In genomic region chr6:139648430-139649000, GRCh38 we compare ENCODE assay signal across 1 cellular context.
TF ChIP-seq lines count a peak whose summit lies in the region.

No MANE protein-coding gene starts in this region.

TF ChIP-seq in K562, 482 proteins besides CTCF, POLR2A, EP300 and RAD21 (continued from another document):
- TF ChIP-seq NFE2L1 (tag; IDR thresholded peaks at IDR 0.05; ENCODE audit: borderline replicate concordance, low read depth) (no peak), TRIM24 (IDR thresholded peaks at IDR 0.05) (peak; percentile 88 to 93), NCOA1 (IDR thresholded peaks at IDR 0.05; ENCODE audit: low read depth) (peak; percentile 83; the same call in 1 of the 2 replicates), JUN (IDR thresholded peaks at IDR 0.05; ENCODE audit: borderline replicate concordance, low read depth, low read length) (peak; percentile 63; the same call in 1 of the 2 replicates), JUN (CRISPR knock-in tag; IDR thresholded peaks at IDR 0.05; ENCODE audit: borderline replicate concordance) (no peak), NR2F6 (CRISPR knock-in tag; IDR thresholded peaks at IDR 0.05) (no peak), SIX5 (IDR thresholded peaks at IDR 0.05; ENCODE audit: borderline replicate concordance in 1 of 2, insufficient read depth in 1 of 2, low read depth in 1 of 2, low read length in 2 of 2) (no peak), RBM39 (optimal IDR thresholded peaks at IDR 0.05; ENCODE audit: low read depth, low read length) (no peak), ZNF561 (CRISPR knock-in tag; conservative IDR thresholded peaks at IDR 0.05) (no peak), KAT2B (IDR thresholded peaks at IDR 0.05; ENCODE audit: low read depth, low read length) (no peak), SREBF1 (IDR thresholded peaks at IDR 0.05; ENCODE audit: borderline replicate concordance, low read depth, low read length) (no peak), ZNF696 (CRISPR knock-in tag; conservative IDR thresholded peaks at IDR 0.05) (no peak), ZBTB2 (IDR thresholded peaks at IDR 0.05) (peak; percentile 92), ZNF274 (IDR thresholded peaks at IDR 0.05; ENCODE audit: borderline replicate concordance, low read depth, low read length) (no peak), E2F3 (CRISPR knock-in tag; IDR thresholded peaks at IDR 0.05) (no peak), ZNF347 (CRISPR knock-in tag; IDR thresholded peaks at IDR 0.05; ENCODE audit: low read depth) (no peak), TRIM28 (IDR thresholded peaks at IDR 0.05) (no peak; the same call in 1 of the 2 replicates), NBN (IDR thresholded peaks at IDR 0.05; ENCODE audit: low read depth) (peak; percentile 64; the same call in 1 of the 2 replicates), ZFP1 (CRISPR knock-in tag; IDR thresholded peaks at IDR 0.05) (no peak), ZNF707 (CRISPR knock-in tag; conservative IDR thresholded peaks at IDR 0.05) (no peak), CTBP1 (IDR thresholded peaks at IDR 0.05; ENCODE audit: borderline replicate concordance) (peak; percentile 85; the same call in 1 of the 2 replicates), CSDE1 (IDR thresholded peaks at IDR 0.05) (no peak), HNRNPLL (IDR thresholded peaks at IDR 0.05; ENCODE audit: low read depth, low read length, poor library complexity, severe bottlenecking) (no peak), ZNF124 (CRISPR knock-in tag; IDR thresholded peaks at IDR 0.05) (no peak), RNF2 (IDR thresholded peaks at IDR 0.05) (peak; percentile 98), HMG20A (CRISPR knock-in tag; conservative IDR thresholded peaks at IDR 0.05) (no peak), GMEB1 (CRISPR knock-in tag; IDR thresholded peaks at IDR 0.05) (0 out of 2 replicates have a peak, but pooled peaks have one; percentile 11), MYBL2 (IDR thresholded peaks at IDR 0.05; ENCODE audit: low read depth) (peak; percentile 43; the same call in 1 of the 2 replicates), MYBL2 (CRISPR knock-in tag; IDR thresholded peaks at IDR 0.05; ENCODE audit: borderline replicate concordance) (no peak), ZNF24 (IDR thresholded peaks at IDR 0.05) (peak; percentile 44; the same call in 1 of the 2 replicates), HMGXB4 (CRISPR knock-in tag; IDR thresholded peaks at IDR 0.05) (no peak), ZNF778 (CRISPR knock-in tag; IDR thresholded peaks at IDR 0.05) (no peak)
- TF ChIP-seq, protein P1, sequence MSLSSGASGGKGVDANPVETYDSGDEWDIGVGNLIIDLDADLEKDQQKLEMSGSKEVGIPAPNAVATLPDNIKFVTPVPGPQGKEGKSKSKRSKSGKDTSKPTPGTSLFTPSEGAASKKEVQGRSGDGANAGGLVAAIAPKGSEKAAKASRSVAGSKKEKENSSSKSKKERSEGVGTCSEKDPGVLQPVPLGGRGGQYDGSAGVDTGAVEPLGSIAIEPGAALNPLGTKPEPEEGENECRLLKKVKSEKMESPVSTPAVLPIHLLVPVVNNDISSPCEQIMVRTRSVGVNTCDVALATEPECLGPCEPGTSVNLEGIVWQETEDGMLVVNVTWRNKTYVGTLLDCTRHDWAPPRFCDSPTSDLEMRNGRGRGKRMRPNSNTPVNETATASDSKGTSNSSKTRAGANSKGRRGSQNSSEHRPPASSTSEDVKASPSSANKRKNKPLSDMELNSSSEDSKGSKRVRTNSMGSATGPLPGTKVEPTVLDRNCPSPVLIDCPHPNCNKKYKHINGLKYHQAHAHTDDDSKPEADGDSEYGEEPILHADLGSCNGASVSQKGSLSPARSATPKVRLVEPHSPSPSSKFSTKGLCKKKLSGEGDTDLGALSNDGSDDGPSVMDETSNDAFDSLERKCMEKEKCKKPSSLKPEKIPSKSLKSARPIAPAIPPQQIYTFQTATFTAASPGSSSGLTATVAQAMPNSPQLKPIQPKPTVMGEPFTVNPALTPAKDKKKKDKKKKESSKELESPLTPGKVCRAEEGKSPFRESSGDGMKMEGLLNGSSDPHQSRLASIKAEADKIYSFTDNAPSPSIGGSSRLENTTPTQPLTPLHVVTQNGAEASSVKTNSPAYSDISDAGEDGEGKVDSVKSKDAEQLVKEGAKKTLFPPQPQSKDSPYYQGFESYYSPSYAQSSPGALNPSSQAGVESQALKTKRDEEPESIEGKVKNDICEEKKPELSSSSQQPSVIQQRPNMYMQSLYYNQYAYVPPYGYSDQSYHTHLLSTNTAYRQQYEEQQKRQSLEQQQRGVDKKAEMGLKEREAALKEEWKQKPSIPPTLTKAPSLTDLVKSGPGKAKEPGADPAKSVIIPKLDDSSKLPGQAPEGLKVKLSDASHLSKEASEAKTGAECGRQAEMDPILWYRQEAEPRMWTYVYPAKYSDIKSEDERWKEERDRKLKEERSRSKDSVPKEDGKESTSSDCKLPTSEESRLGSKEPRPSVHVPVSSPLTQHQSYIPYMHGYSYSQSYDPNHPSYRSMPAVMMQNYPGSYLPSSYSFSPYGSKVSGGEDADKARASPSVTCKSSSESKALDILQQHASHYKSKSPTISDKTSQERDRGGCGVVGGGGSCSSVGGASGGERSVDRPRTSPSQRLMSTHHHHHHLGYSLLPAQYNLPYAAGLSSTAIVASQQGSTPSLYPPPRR (CRISPR knock-in tag; IDR thresholded peaks at IDR 0.05; ENCODE audit: borderline replicate concordance) = no peak
- TF ChIP-seq, protein P2, sequence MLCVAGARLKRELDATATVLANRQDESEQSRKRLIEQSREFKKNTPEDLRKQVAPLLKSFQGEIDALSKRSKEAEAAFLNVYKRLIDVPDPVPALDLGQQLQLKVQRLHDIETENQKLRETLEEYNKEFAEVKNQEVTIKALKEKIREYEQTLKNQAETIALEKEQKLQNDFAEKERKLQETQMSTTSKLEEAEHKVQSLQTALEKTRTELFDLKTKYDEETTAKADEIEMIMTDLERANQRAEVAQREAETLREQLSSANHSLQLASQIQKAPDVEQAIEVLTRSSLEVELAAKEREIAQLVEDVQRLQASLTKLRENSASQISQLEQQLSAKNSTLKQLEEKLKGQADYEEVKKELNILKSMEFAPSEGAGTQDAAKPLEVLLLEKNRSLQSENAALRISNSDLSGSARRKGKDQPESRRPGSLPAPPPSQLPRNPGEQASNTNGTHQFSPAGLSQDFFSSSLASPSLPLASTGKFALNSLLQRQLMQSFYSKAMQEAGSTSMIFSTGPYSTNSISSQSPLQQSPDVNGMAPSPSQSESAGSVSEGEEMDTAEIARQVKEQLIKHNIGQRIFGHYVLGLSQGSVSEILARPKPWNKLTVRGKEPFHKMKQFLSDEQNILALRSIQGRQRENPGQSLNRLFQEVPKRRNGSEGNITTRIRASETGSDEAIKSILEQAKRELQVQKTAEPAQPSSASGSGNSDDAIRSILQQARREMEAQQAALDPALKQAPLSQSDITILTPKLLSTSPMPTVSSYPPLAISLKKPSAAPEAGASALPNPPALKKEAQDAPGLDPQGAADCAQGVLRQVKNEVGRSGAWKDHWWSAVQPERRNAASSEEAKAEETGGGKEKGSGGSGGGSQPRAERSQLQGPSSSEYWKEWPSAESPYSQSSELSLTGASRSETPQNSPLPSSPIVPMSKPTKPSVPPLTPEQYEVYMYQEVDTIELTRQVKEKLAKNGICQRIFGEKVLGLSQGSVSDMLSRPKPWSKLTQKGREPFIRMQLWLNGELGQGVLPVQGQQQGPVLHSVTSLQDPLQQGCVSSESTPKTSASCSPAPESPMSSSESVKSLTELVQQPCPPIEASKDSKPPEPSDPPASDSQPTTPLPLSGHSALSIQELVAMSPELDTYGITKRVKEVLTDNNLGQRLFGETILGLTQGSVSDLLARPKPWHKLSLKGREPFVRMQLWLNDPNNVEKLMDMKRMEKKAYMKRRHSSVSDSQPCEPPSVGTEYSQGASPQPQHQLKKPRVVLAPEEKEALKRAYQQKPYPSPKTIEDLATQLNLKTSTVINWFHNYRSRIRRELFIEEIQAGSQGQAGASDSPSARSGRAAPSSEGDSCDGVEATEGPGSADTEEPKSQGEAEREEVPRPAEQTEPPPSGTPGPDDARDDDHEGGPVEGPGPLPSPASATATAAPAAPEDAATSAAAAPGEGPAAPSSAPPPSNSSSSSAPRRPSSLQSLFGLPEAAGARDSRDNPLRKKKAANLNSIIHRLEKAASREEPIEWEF (CRISPR knock-in tag; IDR thresholded peaks at IDR 0.05) = 0 out of 2 replicates have a peak, but pooled peaks have one; percentile 52
- TF ChIP-seq, protein P3, sequence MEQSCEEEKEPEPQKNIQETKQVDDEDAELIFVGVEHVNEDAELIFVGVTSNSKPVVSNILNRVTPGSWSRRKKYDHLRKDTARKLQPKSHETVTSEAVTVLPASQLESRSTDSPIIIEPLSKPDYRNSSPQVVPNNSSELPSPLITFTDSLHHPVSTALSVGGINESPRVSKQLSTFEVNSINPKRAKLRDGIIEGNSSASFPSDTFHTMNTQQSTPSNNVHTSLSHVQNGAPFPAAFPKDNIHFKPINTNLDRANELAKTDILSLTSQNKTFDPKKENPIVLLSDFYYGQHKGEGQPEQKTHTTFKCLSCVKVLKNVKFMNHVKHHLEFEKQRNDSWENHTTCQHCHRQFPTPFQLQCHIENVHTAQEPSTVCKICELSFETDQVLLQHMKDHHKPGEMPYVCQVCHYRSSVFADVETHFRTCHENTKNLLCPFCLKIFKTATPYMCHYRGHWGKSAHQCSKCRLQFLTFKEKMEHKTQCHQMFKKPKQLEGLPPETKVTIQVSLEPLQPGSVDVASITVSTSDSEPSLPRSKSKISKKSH (CRISPR knock-in tag; IDR thresholded peaks at IDR 0.05) = no peak
